Comparison of ENCODE assay signal across 15 cellular contexts in the genomic region with DNA sequence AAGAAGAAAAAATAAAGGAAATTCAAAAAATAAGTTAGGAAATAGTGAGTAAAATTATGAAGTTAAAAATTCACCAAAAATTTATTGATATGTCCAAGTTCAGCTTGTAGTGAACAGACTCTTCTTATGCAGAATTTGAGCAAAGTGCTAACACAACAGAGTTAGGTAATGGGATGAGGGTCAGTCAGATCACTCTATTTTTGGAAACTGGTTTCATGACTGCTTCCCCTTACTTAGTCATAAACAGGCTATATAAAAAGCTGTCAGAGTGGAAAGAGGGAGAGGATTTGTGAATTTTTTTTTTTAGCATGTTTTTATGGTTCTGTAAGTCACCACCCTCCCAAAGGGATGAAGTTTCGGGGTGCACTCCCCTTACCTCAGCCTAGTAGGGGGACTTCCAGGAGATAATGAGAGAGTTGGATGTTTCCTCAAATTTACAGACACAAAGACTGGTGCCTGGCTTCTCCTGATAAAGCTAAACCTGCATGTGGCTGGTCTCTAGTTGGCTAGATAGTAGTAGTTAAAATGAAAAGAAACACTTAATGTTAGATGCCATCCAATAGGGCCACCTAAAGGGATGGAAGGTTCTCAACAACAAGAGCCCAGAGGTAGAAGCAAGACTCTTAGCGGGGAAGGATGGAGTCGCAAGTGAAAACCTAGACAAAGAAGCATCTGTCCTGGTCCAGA. TPM values are rescaled to one million over a fixed set of nuclear protein-coding genes. Genes with fewer than 3 reads are reported as not detected.
DNase-seq lines count a peak whose midpoint lies in the region; ATAC-seq and TF ChIP-seq lines count a peak whose summit lies in the region.
"Had no signal": no experiment of that assay in that cellular context is flagged by ENCODE, and none has a peak within 500 bp of the region (broad histone marks: within the 10 kb centered on the region; RNA-seq: fewer than 3 reads in every experiment).

No MANE protein-coding gene starts in this region.

- ATAC-seq in GM19035 (IDR thresholded peaks at IDR 0.05; ENCODE audit: unreplicated experiment) (peak; percentile 63), psoas muscle (peak in 3 of 4 donors; percentile 53 to 72 (median 69)), GM18909 (IDR thresholded peaks at IDR 0.05; ENCODE audit: poor library complexity, unreplicated experiment) (no peak), HG03342 (IDR thresholded peaks at IDR 0.05; ENCODE audit: unreplicated experiment) (no peak)
- ATAC-seq: gastrocnemius medialis, Right ventricle myocardium inferior had no signal

- H3K27ac Mint-ChIP-seq in osteocyte (ENCODE audit: unreplicated experiment), result no peak overlapping the region

- 88 to 93% (median 89%) methylated on average over 3 of the region's 3 CpGs for WGBS in psoas muscle, 3 donors

- no peak overlapping the region for H3K4me3 Mint-ChIP-seq in osteocyte (ENCODE audit: unreplicated experiment)
- H3K4me3 Mint-ChIP-seq: CD8-positive, alpha-beta memory T cell had no signal

- intact Hi-C loops in psoas muscle (cut with DNase I), result no loop called here

- H3K36me3 ChIP-seq in psoas muscle (ENCODE audit: insufficient read depth in 1 of 2, low read depth in 1 of 2), result no peaks in the 10 kb centered on the region
- H3K36me3 ChIP-seq: gastrocnemius medialis, lower lobe of right lung, thyroid gland had no signal

- DNase-seq in HT1080 (ENCODE audit: low read depth), result peak; percentile 35
- DNase-seq in psoas muscle, result no peak
- no peak for DNase-seq in NCI-H774 (lab: John Stamatoyannopoulos, UW)
- no peak for DNase-seq in osteocyte (ENCODE audit: extremely low spot score, unreplicated experiment)
- DNase-seq: CD8-positive, alpha-beta memory T cell; gastrocnemius medialis; lower lobe of right lung; thyroid gland had no signal

- peak overlapping the region; percentile 38 for H3K27ac ChIP-seq in angular gyrus (ENCODE audit: low read depth, low read length)
- H3K27ac ChIP-seq in psoas muscle, result no peak overlapping the region
- H3K27ac ChIP-seq: gastrocnemius medialis, KMS-11, lower lobe of right lung, thyroid gland had no signal

- H3K4me1 Mint-ChIP-seq in osteocyte (ENCODE audit: unreplicated experiment), result no peaks in the 10 kb centered on the region
- H3K4me1 Mint-ChIP-seq: CD8-positive, alpha-beta memory T cell had no signal

- H3K27me3 ChIP-seq in psoas muscle (ENCODE audit: insufficient read depth in 3 of 3, low read length in 2 of 3), result no peaks in the 10 kb centered on the region
- H3K27me3 ChIP-seq: gastrocnemius medialis, thyroid gland had no signal

- no peak for TF ChIP-seq CTCF in psoas muscle (IDR thresholded peaks at IDR 0.05)
- no peak for TF ChIP-seq CTCF in osteocyte (IDR thresholded peaks at IDR 0.05)

- H3K9me3 ChIP-seq in psoas muscle, result no peaks in the 10 kb centered on the region
- H3K9me3 ChIP-seq: gastrocnemius medialis, lower lobe of right lung, thyroid gland had no signal

- no peaks in the 10 kb centered on the region for H3K9me3 Mint-ChIP-seq in osteocyte (ENCODE audit: unreplicated experiment)
- H3K9me3 Mint-ChIP-seq: CD8-positive, alpha-beta memory T cell had no signal

- no peaks in the 10 kb centered on the region for H3K36me3 Mint-ChIP-seq in osteocyte (ENCODE audit: unreplicated experiment)

- no peak overlapping the region for H3K4me3 ChIP-seq in psoas muscle
- H3K4me3 ChIP-seq: gastrocnemius medialis, lower lobe of right lung, thyroid gland had no signal

- H3K4me1 ChIP-seq in psoas muscle, result peaks cover 9% of the 10 kb centered on the region
- H3K4me1 ChIP-seq: lower lobe of right lung, thyroid gland had no signal

- H3K27me3 Mint-ChIP-seq in osteocyte (ENCODE audit: unreplicated experiment), result peaks cover 21% of the 10 kb centered on the region

RNA-seq across cellular contexts. Expression of a gene that starts 4.5 kb away (rescaled TPM):
- total RNA-seq in HT1080 (2014; rRNA removed; shearing (Covaris generic)), result 0.21 TPM in 1 of 2 replicates, not detected in the other
- polyA plus RNA-seq in HT1080 (2015; cell fraction: cytosol; rRNA removed), result 0.06 and 0.28 TPM in 2 replicates
- polyA plus RNA-seq in HT1080 (2015; cell fraction: nucleus; rRNA removed), result not detected in 2 replicates
- not detected for total RNA-seq in psoas muscle
- not detected for polyA plus RNA-seq in psoas muscle
- not detected in 2 replicates for total RNA-seq in osteocyte
- total RNA-seq: CD8-positive, alpha-beta memory T cell; renal cortical epithelial cell; Right ventricle myocardium inferior had no signal
- polyA plus RNA-seq: CD8-positive, alpha-beta memory T cell had no signal

RNA-seq across cellular contexts. Expression of a gene that starts 47.8 kb away (rescaled TPM):
- 19.8 and 19.9 TPM in 2 replicates for total RNA-seq in HT1080 (2014; rRNA removed; shearing (Covaris generic))
- polyA plus RNA-seq in HT1080 (2015; cell fraction: cytosol; rRNA removed), result 11.9 and 12.9 TPM in 2 replicates
- 36.8 and 43.4 TPM in 2 replicates for polyA plus RNA-seq in HT1080 (2015; cell fraction: nucleus; rRNA removed)
- total RNA-seq in psoas muscle, result 10 to 100 TPM; 25.4 to 31.6 (median 26.9) TPM
- 10 to 100 TPM in 1 of 3 donors, 1 to 10 TPM in 2; 6.8 to 14.4 (median 8.9) TPM for polyA plus RNA-seq in psoas muscle
- 39.3 and 44.3 TPM in 2 replicates for total RNA-seq in osteocyte

Comparison
In these comparisons a context has a peak if more than half of its experiments do, and no peak if none do; other contexts are left out.
1. ATAC-seq: peak in GM19035 (single experiment) and psoas muscle (3 of 4); none in GM18909 (single experiment) and HG03342 (single experiment).